1 cellular context compared by ENCODE assay signal in genomic region chr9:137234758-137235423, GRCh38.
TF ChIP-seq lines count a peak whose summit lies in the region.

No MANE protein-coding gene starts in this region.

TF ChIP-seq in SK-N-SH, 30 proteins besides CTCF, POLR2A, EP300 and RAD21:
- no peak for TF ChIP-seq FOSL2 (IDR thresholded peaks at IDR 0.05; ENCODE audit: borderline replicate concordance, low read depth)
- TF ChIP-seq ZBTB33 (IDR thresholded peaks at IDR 0.05; ENCODE audit: borderline replicate concordance, low read depth) = no peak
- no peak for TF ChIP-seq JUND (IDR thresholded peaks at IDR 0.05)
- no peak for TF ChIP-seq GATA2 (CRISPR knock-in tag; IDR thresholded peaks at IDR 0.05)
- TF ChIP-seq USF1 (IDR thresholded peaks at IDR 0.05; ENCODE audit: borderline replicate concordance, low read depth) = no peak
- no peak for TF ChIP-seq EZH2phosphoT487 (IDR thresholded peaks at IDR 0.05; ENCODE audit: borderline replicate concordance, low read depth)
- TF ChIP-seq FOXM1 (IDR thresholded peaks at IDR 0.05; ENCODE audit: low read depth) = no peak
- TF ChIP-seq IRF3 (IDR thresholded peaks at IDR 0.05; ENCODE audit: low read depth, low read length) = no peak
- TF ChIP-seq PBX3 (IDR thresholded peaks at IDR 0.05) = no peak
- no peak for TF ChIP-seq TAF1 (IDR thresholded peaks at IDR 0.05; ENCODE audit: borderline replicate concordance, low read depth, low read length)
- no peak for TF ChIP-seq RXRA (IDR thresholded peaks at IDR 0.05; ENCODE audit: borderline replicate concordance, low read depth)
- no peak for TF ChIP-seq SMC3 (IDR thresholded peaks at IDR 0.05; ENCODE audit: low read depth, low read length)
- TF ChIP-seq MAX (IDR thresholded peaks at IDR 0.05; ENCODE audit: low read depth) = no peak
- TF ChIP-seq MEF2A (IDR thresholded peaks at IDR 0.05; ENCODE audit: borderline replicate concordance, low read depth) = no peak
- TF ChIP-seq NRF1 (IDR thresholded peaks at IDR 0.05; ENCODE audit: low read depth, low read length) = no peak
- no peak for TF ChIP-seq TEAD4 (IDR thresholded peaks at IDR 0.05; ENCODE audit: borderline replicate concordance, insufficient read depth)
- TF ChIP-seq POLR2AphosphoS5 (IDR thresholded peaks at IDR 0.05; ENCODE audit: low read depth, low read length) = no peak
- no peak for TF ChIP-seq USF2 (IDR thresholded peaks at IDR 0.05; ENCODE audit: borderline replicate concordance, low read depth, low read length)
- no peak for TF ChIP-seq GABPA (IDR thresholded peaks at IDR 0.05; ENCODE audit: low read depth)
- no peak for TF ChIP-seq FOXJ3 (CRISPR knock-in tag; IDR thresholded peaks at IDR 0.05)
